In genomic region chr3:100023595-100023994, GRCh38 we compare ENCODE assay signal across 26 cellular contexts.
A peak's percentile ranks its signal among the peaks of the same experiment; 100 is the strongest.
DNase-seq lines count a peak whose midpoint lies in the region; ATAC-seq, FAIRE-seq and TF ChIP-seq lines count a peak whose summit lies in the region.
"Had no signal": no experiment of that assay in that cellular context is flagged by ENCODE, and none has a peak within 500 bp of the region (broad histone marks: within the 10 kb centered on the region; RNA-seq: fewer than 3 reads in every experiment).

No MANE protein-coding gene starts in this region.

- H3K4me1 ChIP-seq in body of pancreas, result peaks cover 29% of the 10 kb centered on the region
- H3K4me1 ChIP-seq in keratinocyte (ENCODE audit: control insufficient read depth, extremely low read depth, insufficient read depth, low read length), result peaks cover 30% of the 10 kb centered on the region
- peaks cover 44% of the 10 kb centered on the region for H3K4me1 ChIP-seq in suprapubic skin
- H3K4me1 ChIP-seq in CD8-positive, alpha-beta T cell (ENCODE audit: insufficient read depth, low read length), result no peaks in the 10 kb centered on the region

- no peaks in the 10 kb centered on the region for H3K36me3 ChIP-seq in body of pancreas (replicated peaks in 1 of 2; ENCODE audit: insufficient read depth in 1 of 2, low read depth in 2 of 2)
- peaks cover 0 to 4% of the 10 kb centered on the region in 2 experiments for H3K36me3 ChIP-seq in keratinocyte (ENCODE audit: control insufficient read depth in 2 of 2, extremely low read depth in 1 of 2, insufficient read depth in 2 of 2, low read length in 2 of 2)
- no peaks in the 10 kb centered on the region for H3K36me3 ChIP-seq in suprapubic skin
- no peaks in the 10 kb centered on the region for H3K36me3 ChIP-seq in CD8-positive, alpha-beta T cell (ENCODE audit: insufficient read depth, low read length)
- H3K36me3 ChIP-seq: heart right ventricle, thyroid gland, WERI-Rb-1 had no signal

- TF ChIP-seq CTCF in body of pancreas (IDR thresholded peaks at IDR 0.05) (no peak), keratinocyte (optimal IDR thresholded peaks at IDR 0.05 in 1 of 3, IDR thresholded peaks at IDR 0.05 in 1 of 3, conservative IDR thresholded peaks at IDR 0.05 in 1 of 3; ENCODE audit: extremely low read depth in 1 of 3, insufficient read depth in 2 of 3, low read length in 3 of 3) (no peak), suprapubic skin (IDR thresholded peaks at IDR 0.05) (no peak)
- no peak for TF ChIP-seq CTCF in CD8-positive, alpha-beta T cell (IDR thresholded peaks at IDR 0.05)

- ATAC-seq in body of pancreas (no peak), HG03095 (IDR thresholded peaks at IDR 0.05; ENCODE audit: unreplicated experiment) (no peak)
- no peak for ATAC-seq in CD8-positive, alpha-beta T cell
- ATAC-seq: left lobe of liver; stimulated activated memory B cell treated with anti-CD40 and anti-IgM and Interleukin-4, amounts not matched to agents 10 μg/mL and 1 μg/mL and 100 μg/mL, for 72 hours had no signal

- H3K27me3 ChIP-seq in body of pancreas, result no peaks in the 10 kb centered on the region
- no peaks in the 10 kb centered on the region for H3K27me3 ChIP-seq in keratinocyte (ENCODE audit: control insufficient read depth, extremely low read depth, insufficient read depth, low read length)
- no peaks in the 10 kb centered on the region for H3K27me3 ChIP-seq in suprapubic skin
- H3K27me3 ChIP-seq in CD8-positive, alpha-beta T cell (ENCODE audit: insufficient read depth, low read length), result no peaks in the 10 kb centered on the region
- H3K27me3 ChIP-seq: heart right ventricle, MG63, thyroid gland had no signal

- peak; percentile 23 for FAIRE-seq in keratinocyte (lab: Jason Lieb, UNC)
- FAIRE-seq: colon had no signal

- H3K4me1 Mint-ChIP-seq in CD8-positive, alpha-beta T cell (ENCODE audit: low read depth), result peaks cover 2% of the 10 kb centered on the region
- H3K4me1 Mint-ChIP-seq: endodermal cell; stimulated activated memory B cell treated with anti-CD40 and anti-IgM and Interleukin-4, amounts not matched to agents 10 μg/mL and 1 μg/mL and 100 μg/mL, for 72 hours had no signal

- no peak overlapping the region for H3K4me2 ChIP-seq in keratinocyte (ENCODE audit: control insufficient read depth, extremely low read depth, insufficient read depth, low read depth, low read length)

- H3K9me3 Mint-ChIP-seq in CD8-positive, alpha-beta T cell, result no peaks in the 10 kb centered on the region
- H3K9me3 Mint-ChIP-seq: activated naive CD8-positive, alpha-beta T cell treated with anti-CD3 and anti-CD28 coated beads for 36 hours; brain; endodermal cell; H9; nephron progenitor cell; stimulated activated memory B cell treated with anti-CD40 and anti-IgM and Interleukin-4, amounts not matched to agents 10 μg/mL and 1 μg/mL and 100 μg/mL, for 72 hours; T-helper 1 cell treated with Interleukin-12 subunit alpha and Interleukin-12 subunit beta and Interleukin-4 antibody, amounts not matched to agents 30 μg/mL and 1 μg/mL, for 36 hours had no signal

- H3K36me3 Mint-ChIP-seq in CD8-positive, alpha-beta T cell, result peaks cover 13% of the 10 kb centered on the region
- H3K36me3 Mint-ChIP-seq: brain had no signal

- no peaks in the 10 kb centered on the region for H3K9me3 ChIP-seq in body of pancreas
- H3K9me3 ChIP-seq in keratinocyte (ENCODE audit: control insufficient read depth, low read depth, low read length), result no peaks in the 10 kb centered on the region
- H3K9me3 ChIP-seq in suprapubic skin, result no peaks in the 10 kb centered on the region
- H3K9me3 ChIP-seq in CD8-positive, alpha-beta T cell (ENCODE audit: low read length), result no peaks in the 10 kb centered on the region
- H3K9me3 ChIP-seq: heart right ventricle, thyroid gland had no signal

- TF ChIP-seq EP300 in suprapubic skin (IDR thresholded peaks at IDR 0.05), result no peak

- no peak overlapping the region for H3K27ac Mint-ChIP-seq in CD8-positive, alpha-beta T cell
- H3K27ac Mint-ChIP-seq: activated naive CD8-positive, alpha-beta T cell treated with anti-CD3 and anti-CD28 coated beads for 36 hours; CD4-positive, alpha-beta memory T cell; endodermal cell; nephron progenitor cell; stimulated activated memory B cell treated with anti-CD40 and anti-IgM and Interleukin-4, amounts not matched to agents 10 μg/mL and 1 μg/mL and 100 μg/mL, for 72 hours; T-helper 1 cell treated with Interleukin-12 subunit alpha and Interleukin-12 subunit beta and Interleukin-4 antibody, amounts not matched to agents 30 μg/mL and 1 μg/mL, for 36 hours had no signal

- WGBS in body of pancreas, 2 donors, result 96% methylated on average over 1 of the region's 1 CpG
- 52% methylated on average over 1 of the region's 1 CpG for WGBS in suprapubic skin

- DNase-seq in NCI-H69 (lab: John Stamatoyannopoulos, UW), result peak; percentile 67
- DNase-seq in body of pancreas, result no peak
- no peak for DNase-seq in keratinocyte (ENCODE audit: low read depth, low spot score)
- no peak for DNase-seq in suprapubic skin (ENCODE audit: low spot score in 2 of 2)
- DNase-seq in head of caudate nucleus, result no peak
- DNase-seq in effector CD4-positive, alpha-beta T cell, result no peak
- no peak for DNase-seq in CD8-positive, alpha-beta T cell
- DNase-seq: activated CD8-positive, alpha-beta memory T cell treated with anti-CD3 and anti-CD28 coated beads, Interleukin-2, amount 50 U/mL, for 4 hours; activated naive CD8-positive, alpha-beta T cell treated with anti-CD3 and anti-CD28 coated beads for 36 hours; CD4-positive, alpha-beta memory T cell; endodermal cell; GF-D8; H9; heart right ventricle; NCI-H2171 treated with DMSO at 0.1 percent for 48 hours; nephron progenitor cell; OCI-M1; WERI-Rb-1 had no signal

- CTCF ChIA-PET in CD8-positive, alpha-beta T cell (lab: Charles Lee), result no interaction called here

- POLR2A ChIA-PET in CD8-positive, alpha-beta T cell (lab: Charles Lee), result no interaction called here

- no peak overlapping the region for H3K4me3 Mint-ChIP-seq in CD8-positive, alpha-beta T cell
- H3K4me3 Mint-ChIP-seq: activated naive CD8-positive, alpha-beta T cell treated with anti-CD3 and anti-CD28 coated beads for 36 hours; brain; CD4-positive, alpha-beta memory T cell; endodermal cell; H9; nephron progenitor cell; stimulated activated memory B cell treated with anti-CD40 and anti-IgM and Interleukin-4, amounts not matched to agents 10 μg/mL and 1 μg/mL and 100 μg/mL, for 72 hours; T-helper 1 cell treated with Interleukin-12 subunit alpha and Interleukin-12 subunit beta and Interleukin-4 antibody, amounts not matched to agents 30 μg/mL and 1 μg/mL, for 36 hours had no signal

- H3K79me2 ChIP-seq in keratinocyte (ENCODE audit: control insufficient read depth, insufficient read depth, low read length), result no peaks in the 10 kb centered on the region

- no peaks in the 10 kb centered on the region for H4K20me1 ChIP-seq in keratinocyte (ENCODE audit: control insufficient read depth, extremely low read depth, insufficient read depth, low read length)

- dilution Hi-C loops in keratinocyte (cut with MboI; ENCODE audit: extremely low pct_ligation_motif_present, low sequenced_read_pairs), result no loop called here

- no peak overlapping the region for H3K9ac ChIP-seq in keratinocyte (ENCODE audit: control insufficient read depth, extremely low read depth, insufficient read depth, low read length)

- H3K27ac ChIP-seq in body of pancreas, result peak overlapping the region in 3 of 4 donors; percentile 54 to 72 (median 70)
- H3K27ac ChIP-seq in keratinocyte (ENCODE audit: control insufficient read depth, insufficient read depth, low read length), result peak overlapping the region; percentile 66
- H3K27ac ChIP-seq in suprapubic skin, result peak overlapping the region; percentile 84
- H3K27ac ChIP-seq in CD8-positive, alpha-beta T cell (ENCODE audit: low read depth, low read length), result no peak overlapping the region
- H3K27ac ChIP-seq: thyroid gland, WERI-Rb-1 had no signal

- H3K9me1 ChIP-seq in keratinocyte (ENCODE audit: control insufficient read depth, extremely low read depth, insufficient read depth, low read length), result no peaks in the 10 kb centered on the region

- H3K4me3 ChIP-seq in body of pancreas, result no peak overlapping the region
- no peak overlapping the region for H3K4me3 ChIP-seq in keratinocyte (ENCODE audit: control insufficient read depth in 2 of 3, extremely low read depth in 1 of 3, insufficient read depth in 2 of 3, low read depth in 1 of 3, low read length in 3 of 3)
- H3K4me3 ChIP-seq in suprapubic skin, result no peak overlapping the region
- H3K4me3 ChIP-seq in CD8-positive, alpha-beta T cell (ENCODE audit: low read depth, low read length), result no peak overlapping the region
- H3K4me3 ChIP-seq: heart right ventricle, MG63, thyroid gland had no signal

- H2AFZ ChIP-seq in keratinocyte (ENCODE audit: control insufficient read depth, low read length), result peak overlapping the region; percentile 60

- H3K27me3 Mint-ChIP-seq in CD8-positive, alpha-beta T cell (ENCODE audit: low read depth), result no peaks in the 10 kb centered on the region
- H3K27me3 Mint-ChIP-seq: activated naive CD8-positive, alpha-beta T cell treated with anti-CD3 and anti-CD28 coated beads for 36 hours; CD4-positive, alpha-beta memory T cell; stimulated activated memory B cell treated with anti-CD40 and anti-IgM and Interleukin-4, amounts not matched to agents 10 μg/mL and 1 μg/mL and 100 μg/mL, for 72 hours had no signal

- TF ChIP-seq POLR2A in body of pancreas (IDR thresholded peaks at IDR 0.05), result no peak
- TF ChIP-seq POLR2A in suprapubic skin (IDR thresholded peaks at IDR 0.05), result no peak

- intact Hi-C loops in body of pancreas (cut with DNase I), result no loop called here
- intact Hi-C loops in head of caudate nucleus (cut with DNase I), result no loop called here
- intact Hi-C loops in CD8-positive, alpha-beta T cell (cut with DNase I, micrococcal nuclease), result no loop called here
